In genomic region chr12:125406131-125406530, GRCh38 we compare ENCODE assay signal across 15 cellular contexts.
A peak's percentile ranks its signal among the peaks of the same experiment; 100 is the strongest.
DNase-seq lines count a peak whose midpoint lies in the region; ATAC-seq and TF ChIP-seq lines count a peak whose summit lies in the region.
"Had no signal": no experiment of that assay in that cellular context is flagged by ENCODE, and none has a peak within 500 bp of the region (broad histone marks: within the 10 kb centered on the region; RNA-seq: fewer than 3 reads in every experiment).

No MANE protein-coding gene starts in this region.

- H3K4me2 ChIP-seq in mesendoderm (ENCODE audit: low read length) = no peak overlapping the region

- H3K4me1 ChIP-seq in mesendoderm (ENCODE audit: control insufficient read depth, low read depth, low read length) = no peaks in the 10 kb centered on the region

- H3K18ac ChIP-seq in mesendoderm (ENCODE audit: low read length) = no peak overlapping the region

- WGBS in mesendoderm (ENCODE audit: extremely low coverage, insufficient coverage, low lambda C conversion rate) = no CpG with 5 or more reads among the region's 5 CpGs

- no peak overlapping the region for H3K27ac ChIP-seq in mesendoderm (ENCODE audit: low read depth, low read length)

- no peak overlapping the region for H3K56ac ChIP-seq in mesendoderm (ENCODE audit: low read length)

- no peaks in the 10 kb centered on the region for H3K79me1 ChIP-seq in mesendoderm (ENCODE audit: low read length)

- no peak overlapping the region for H2AK5ac ChIP-seq in mesendoderm (ENCODE audit: low read length)

- DNase-seq in memory B cell (ENCODE audit: low spot score in 2 of 2) (no peak), D341Med (ENCODE audit: low spot score) (no peak), GM10266 (ENCODE audit: extremely low spot score) (no peak), mesendoderm (no peak)
- DNase-seq: activated CD8-positive, alpha-beta T cell treated with anti-CD3 and anti-CD28 coated beads for 36 hours; CD8-positive, alpha-beta memory T cell; NCI-H187; T-helper 17 cell had no signal

- H3K9me3 Mint-ChIP-seq in memory B cell = peaks cover 2% of the 10 kb centered on the region
- no peaks in the 10 kb centered on the region for H3K9me3 Mint-ChIP-seq in activated T-helper 17 cell treated with anti-CD3 and anti-CD28 coated beads, Interleukin-2, amount 50 U/mL, for 72 hours
- H3K9me3 Mint-ChIP-seq: activated CD8-positive, alpha-beta T cell treated with anti-CD3 and anti-CD28 coated beads for 36 hours; activated naive CD4-positive, alpha-beta T cell treated with anti-CD3 and anti-CD28 coated beads, Interleukin-2, amount 50 U/mL, for 72 hours had no signal

- peaks cover 6% of the 10 kb centered on the region for H3K27me3 Mint-ChIP-seq in memory B cell
- peaks cover 28% of the 10 kb centered on the region for H3K27me3 Mint-ChIP-seq in activated T-helper 17 cell treated with anti-CD3 and anti-CD28 coated beads, Interleukin-2, amount 50 U/mL, for 72 hours

- H2BK120ac ChIP-seq in mesendoderm (ENCODE audit: low read depth, low read length) = no peak overlapping the region

- H4K5ac ChIP-seq in mesendoderm (ENCODE audit: low read length) = no peak overlapping the region

- H3K23ac ChIP-seq in mesendoderm (ENCODE audit: low read length) = no peak overlapping the region

- H4K8ac ChIP-seq in mesendoderm (ENCODE audit: low read depth, low read length) = no peak overlapping the region

- no peak overlapping the region for H3K9ac ChIP-seq in mesendoderm (ENCODE audit: low read length)

- H3K4me3 ChIP-seq in mesendoderm (ENCODE audit: low read length) = no peak overlapping the region

- H3K4ac ChIP-seq in mesendoderm (ENCODE audit: low read depth, low read length) = no peak overlapping the region

- no peak for TF ChIP-seq CTCF in GM10266 (IDR thresholded peaks at IDR 0.05; ENCODE audit: control insufficient read depth, insufficient read depth, low read depth, missing control alignments)

- ATAC-seq in GM19023 (IDR thresholded peaks at IDR 0.05; ENCODE audit: unreplicated experiment) (peak; percentile 97), GM21723 (IDR thresholded peaks at IDR 0.05; ENCODE audit: unreplicated experiment) (peak; percentile 84), HG03159 (IDR thresholded peaks at IDR 0.05; ENCODE audit: unreplicated experiment) (peak; percentile 78), memory B cell (ENCODE audit: low read depth) (peak; percentile 49)
- no peak for ATAC-seq in activated T-helper 17 cell treated with anti-CD3 and anti-CD28 coated beads, Interleukin-2, amount 50 U/mL, for 72 hours (replicated peaks)
- ATAC-seq: activated CD8-positive, alpha-beta T cell treated with anti-CD3 and anti-CD28 coated beads for 36 hours; activated naive CD4-positive, alpha-beta T cell treated with anti-CD3 and anti-CD28 coated beads, Interleukin-2, amount 50 U/mL, for 72 hours; esophagus mucosa; T-helper 17 cell had no signal

- H3K36me3 Mint-ChIP-seq in memory B cell = peaks cover 2% of the 10 kb centered on the region
- no peaks in the 10 kb centered on the region for H3K36me3 Mint-ChIP-seq in activated T-helper 17 cell treated with anti-CD3 and anti-CD28 coated beads, Interleukin-2, amount 50 U/mL, for 72 hours (ENCODE audit: low read depth)
- H3K36me3 Mint-ChIP-seq: activated naive CD4-positive, alpha-beta T cell treated with anti-CD3 and anti-CD28 coated beads, Interleukin-2, amount 50 U/mL, for 72 hours; CD8-positive, alpha-beta memory T cell; IgD-negative memory B cell had no signal

- H3K4me1 Mint-ChIP-seq in memory B cell = peaks cover 3% of the 10 kb centered on the region
- H3K4me1 Mint-ChIP-seq in activated T-helper 17 cell treated with anti-CD3 and anti-CD28 coated beads, Interleukin-2, amount 50 U/mL, for 72 hours = no peaks in the 10 kb centered on the region
- H3K4me1 Mint-ChIP-seq: CD8-positive, alpha-beta memory T cell; T-helper 17 cell had no signal

- no peak overlapping the region for H2BK5ac ChIP-seq in mesendoderm (ENCODE audit: low read length)

- H3K36me3 ChIP-seq in mesendoderm (ENCODE audit: control insufficient read depth, insufficient read depth, low read length) = no peaks in the 10 kb centered on the region

- H3K27me3 ChIP-seq in mesendoderm (ENCODE audit: insufficient read depth, low read length, poor library complexity) = no peaks in the 10 kb centered on the region

- H3K27ac Mint-ChIP-seq in memory B cell = no peak overlapping the region
- H3K27ac Mint-ChIP-seq in activated T-helper 17 cell treated with anti-CD3 and anti-CD28 coated beads, Interleukin-2, amount 50 U/mL, for 72 hours = no peak overlapping the region
- H3K27ac Mint-ChIP-seq: activated CD8-positive, alpha-beta T cell treated with anti-CD3 and anti-CD28 coated beads for 36 hours; activated naive CD4-positive, alpha-beta T cell treated with anti-CD3 and anti-CD28 coated beads, Interleukin-2, amount 50 U/mL, for 72 hours; CD8-positive, alpha-beta memory T cell; IgD-negative memory B cell; T-helper 17 cell had no signal

- H2BK15ac ChIP-seq in mesendoderm (replicated peaks; ENCODE audit: low read depth) = no peak overlapping the region

- H3K4me3 Mint-ChIP-seq in memory B cell = no peak overlapping the region
- no peak overlapping the region for H3K4me3 Mint-ChIP-seq in activated T-helper 17 cell treated with anti-CD3 and anti-CD28 coated beads, Interleukin-2, amount 50 U/mL, for 72 hours
- H3K4me3 Mint-ChIP-seq: activated CD8-positive, alpha-beta T cell treated with anti-CD3 and anti-CD28 coated beads for 36 hours; CD8-positive, alpha-beta memory T cell; IgD-negative memory B cell; T-helper 17 cell had no signal

- H3K79me2 ChIP-seq in mesendoderm (ENCODE audit: control insufficient read depth, insufficient read depth, low read length) = no peaks in the 10 kb centered on the region
